In genomic region chr7:95886501-95887090, GRCh38 we compare ENCODE assay signal across 11 cellular contexts.
DNase-seq lines count a peak whose midpoint lies in the region; ATAC-seq, FAIRE-seq and TF ChIP-seq lines count a peak whose summit lies in the region.
"Had no signal": no experiment of that assay in that cellular context is flagged by ENCODE, and none has a peak within 500 bp of the region (broad histone marks: within the 10 kb centered on the region; RNA-seq: fewer than 3 reads in every experiment).

No MANE protein-coding gene starts in this region.

- WGBS in K562 (ENCODE audit: insufficient coverage, low coverage, missing lambda C conversion rate), result 1% methylated on average over 4 of the region's 4 CpGs
- WGBS in mesodermal cell (ENCODE audit: insufficient coverage in 2 of 2), 2 experiments, result 55 to 74% methylated on average over 2 to 4 of the region's 4 CpGs
- WGBS in testis, 2 donors, result 59 to 61% methylated on average over 4 of the region's 4 CpGs

- no peak overlapping the region for H3K4me2 ChIP-seq in K562 (ENCODE audit: insufficient read depth, low read length)

- no peak overlapping the region for H3K27ac Mint-ChIP-seq in T-cell
- H3K27ac Mint-ChIP-seq: dendritic cell treated with granulocyte-macrophage colony-stimulating factor and Interleukin-4, amounts not matched to agents 40 ng/mL and 50 ng/mL, for 4 days; stimulated activated naive CD8-positive, alpha-beta T cell treated with anti-CD3 and anti-CD28 coated beads, Interleukin-15, amount 100 ng/mL, for 72 hours had no signal

- peaks cover 9% of the 10 kb centered on the region in 2 donors for H3K27me3 Mint-ChIP-seq in T-cell

- H3K4me3 ChIP-seq in K562 (no peak overlapping the region), mesodermal cell (ENCODE audit: extremely low read depth, insufficient read depth, low read length, poor library complexity, severe bottlenecking) (no peak overlapping the region), testis (no peak overlapping the region)
- H3K4me3 ChIP-seq: skin epidermis had no signal

- H3K36me3 ChIP-seq in K562 (ENCODE audit: control insufficient read depth, insufficient read depth, low read length) (no peaks in the 10 kb centered on the region), mesodermal cell (ENCODE audit: control insufficient read depth, insufficient read depth, low read length) (no peaks in the 10 kb centered on the region), testis (ENCODE audit: low read depth, missing control alignments) (no peaks in the 10 kb centered on the region)

- peak; percentile 76 for DNase-seq in NCI-H2196 (lab: John Stamatoyannopoulos, UW; ENCODE audit: unreplicated experiment)
- no peak for DNase-seq in K562 (ENCODE audit: extremely low read depth in 1 of 4, low spot score in 3 of 4)
- DNase-seq in testis, result no peak
- DNase-seq in frontal cortex (ENCODE audit: low spot score in 2 of 2), result no peak
- no peak for DNase-seq in activated CD4-positive, alpha-beta T cell treated with anti-CD3 and anti-CD28 coated beads, Interleukin-2, amount 50 U/mL, for 4 hours
- no peak for DNase-seq in T-cell
- DNase-seq: stimulated activated naive CD8-positive, alpha-beta T cell treated with anti-CD3 and anti-CD28 coated beads, Interleukin-15, amount 100 ng/mL, for 72 hours had no signal

- POLR2A ChIA-PET in K562 (lab: Yijun Ruan, JAX) (no interaction called here), T-cell (lab: Charles Lee) (no interaction called here)

- TF ChIP-seq EP300 in K562 (IDR thresholded peaks at IDR 0.05; ENCODE audit: low read length), result no peak

- no peaks in the 10 kb centered on the region for H3K9me3 ChIP-seq in K562 (replicated peaks; ENCODE audit: control insufficient read depth, insufficient read depth, low read depth, low read length)
- no peaks in the 10 kb centered on the region for H3K9me3 ChIP-seq in mesodermal cell (ENCODE audit: control insufficient read depth, low read length)
- H3K9me3 ChIP-seq in testis, result no peaks in the 10 kb centered on the region

- intact Hi-C loops in K562 (cut with micrococcal nuclease), result no loop called here
- intact Hi-C loops in testis (cut with DNase I; ENCODE audit: low total_unique reads), result no loop called here

- no peak overlapping the region for H3K27ac ChIP-seq in K562 (ENCODE audit: extremely low read depth, low read depth, low read length)
- H3K27ac ChIP-seq in mesodermal cell (ENCODE audit: low read depth, low read length, severe bottlenecking), result peak overlapping the region; percentile 87
- no peak overlapping the region for H3K27ac ChIP-seq in testis
- H3K27ac ChIP-seq: skin epidermis had no signal

- no peaks in the 10 kb centered on the region for H3K36me3 Mint-ChIP-seq in T-cell

- no peak for TF ChIP-seq POLR2A in K562 (conservative IDR thresholded peaks at IDR 0.05)
- no peak for TF ChIP-seq POLR2A in testis (IDR thresholded peaks at IDR 0.05)

- no peak overlapping the region for H3K9ac ChIP-seq in K562 (ENCODE audit: insufficient read depth in 1 of 2, low read depth in 2 of 2, low read length in 2 of 2)

- H2AFZ ChIP-seq in K562 (ENCODE audit: low read depth, low read length), result no peak overlapping the region

- BruUV-seq in K562 (replicated peaks; lab: Mats Ljungman, UMichigan), result no TSS peak

- no peak for TF ChIP-seq RAD21 in K562 (CRISPR knock-in tag; conservative IDR thresholded peaks at IDR 0.05 in 1 of 2, IDR thresholded peaks at IDR 0.05 in 1 of 2)

- H3K27me3 ChIP-seq in K562 (ENCODE audit: control insufficient read depth in 2 of 2, insufficient read depth in 2 of 2, low read length in 2 of 2) (no peaks in the 10 kb centered on the region), testis (no peaks in the 10 kb centered on the region)

- FAIRE-seq in K562 (lab: Jason Lieb, UNC), result no peak
- no peak for FAIRE-seq in frontal cortex (lab: Jason Lieb, UNC)

- no peaks in the 10 kb centered on the region for H3K9me1 ChIP-seq in K562 (ENCODE audit: control insufficient read depth, insufficient read depth, low read length)

- no peaks in the 10 kb centered on the region for H4K20me1 ChIP-seq in K562 (replicated peaks; ENCODE audit: control insufficient read depth, insufficient read depth, low read length)

- ATAC-seq in GM18868 (IDR thresholded peaks at IDR 0.05; ENCODE audit: unreplicated experiment), result peak; percentile 55
- ATAC-seq in K562, result no peak
- no peak for ATAC-seq in T-cell (replicated peaks in 1 of 4)
- ATAC-seq: stimulated activated naive CD8-positive, alpha-beta T cell treated with anti-CD3 and anti-CD28 coated beads, Interleukin-15, amount 100 ng/mL, for 72 hours had no signal

- H3K4me1 Mint-ChIP-seq in T-cell, result no peaks in the 10 kb centered on the region
- H3K4me1 Mint-ChIP-seq: stimulated activated naive CD8-positive, alpha-beta T cell treated with anti-CD3 and anti-CD28 coated beads, Interleukin-15, amount 100 ng/mL, for 72 hours had no signal

- no peak for TF ChIP-seq CTCF in K562 (IDR thresholded peaks at IDR 0.05 in 2 of 3, conservative IDR thresholded peaks at IDR 0.05 in 1 of 3; ENCODE audit: insufficient read depth in 2 of 3, low read depth in 1 of 3, low read length in 3 of 3)
- no peak for TF ChIP-seq CTCF in testis (IDR thresholded peaks at IDR 0.05)

- in situ Hi-C loops in K562 (cut with MboI), result loop anchor here (25.0 kb wide), 1 partner anchor 374 kb away; no protein-coding TSS in a partner anchor

- CTCF ChIA-PET in K562 (lab: Yijun Ruan, JAX; ENCODE audit: low intra/inter-chr PET ratio), result no interaction called here
- CTCF ChIA-PET in T-cell (lab: Charles Lee), result interaction anchor here in 1 of 2 donors (0.5 to 0.6 kb wide), 2 partner anchors 321 to 1138 kb away, joined by 3 read pairs; partner anchors contain the start of gene DLX5

- H3K4me3 Mint-ChIP-seq in T-cell, result no peak overlapping the region
- H3K4me3 Mint-ChIP-seq: dendritic cell treated with granulocyte-macrophage colony-stimulating factor and Interleukin-4, amounts not matched to agents 40 ng/mL and 50 ng/mL, for 4 days; stimulated activated naive CD8-positive, alpha-beta T cell treated with anti-CD3 and anti-CD28 coated beads, Interleukin-15, amount 100 ng/mL, for 72 hours had no signal

- H3K9me3 Mint-ChIP-seq in T-cell, result no peaks in the 10 kb centered on the region
- H3K9me3 Mint-ChIP-seq: dendritic cell treated with granulocyte-macrophage colony-stimulating factor and Interleukin-4, amounts not matched to agents 40 ng/mL and 50 ng/mL, for 4 days; stimulated activated naive CD8-positive, alpha-beta T cell treated with anti-CD3 and anti-CD28 coated beads, Interleukin-15, amount 100 ng/mL, for 72 hours had no signal

- no peaks in the 10 kb centered on the region for H3K79me2 ChIP-seq in K562 (ENCODE audit: control insufficient read depth, insufficient read depth, low read length)

- H3K4me1 ChIP-seq in K562 (replicated peaks in 1 of 2; ENCODE audit: control insufficient read depth in 2 of 2, insufficient read depth in 2 of 2, low read length in 2 of 2) (no peaks in the 10 kb centered on the region), mesodermal cell (ENCODE audit: control insufficient read depth, insufficient read depth, low read length, poor library complexity, severe bottlenecking) (peaks cover 6% of the 10 kb centered on the region), testis (no peaks in the 10 kb centered on the region)

TF ChIP-seq in K562, 482 proteins besides CTCF, POLR2A, EP300 and RAD21:
- TF ChIP-seq RFX1 (IDR thresholded peaks at IDR 0.05) (peak; percentile 84), POU5F1 (IDR thresholded peaks at IDR 0.05; ENCODE audit: borderline replicate concordance, low read depth, low read length, partially characterized antibody) (no peak)
TF ChIP-seq in K562: peak in this region for 1.
